9 cellular contexts compared by ENCODE assay signal in genomic region chr6:153117986-153118886, GRCh38. TPM values are rescaled to one million over a fixed set of nuclear protein-coding genes. Genes with fewer than 3 reads are reported as not detected.
DNase-seq lines count a peak whose midpoint lies in the region; ATAC-seq and TF ChIP-seq lines count a peak whose summit lies in the region.
"Had no signal": no experiment of that assay in that cellular context is flagged by ENCODE, and none has a peak within 500 bp of the region (broad histone marks: within the 10 kb centered on the region; RNA-seq: fewer than 3 reads in every experiment).

No MANE protein-coding gene starts in this region.

- H3K9ac ChIP-seq in fibroblast of lung (ENCODE audit: insufficient read depth, low read length): no peak overlapping the region

- peak; percentile 99 for ATAC-seq in GM21576 (IDR thresholded peaks at IDR 0.05; ENCODE audit: unreplicated experiment)
- peak; percentile 94 for ATAC-seq in HG03575 (IDR thresholded peaks at IDR 0.05; ENCODE audit: extremely low read depth, insufficient number of reproducible peaks, low FRiP score, unreplicated experiment)

- H3K36me3 ChIP-seq in fibroblast of lung (ENCODE audit: control insufficient read depth, insufficient read depth, low read length) (no peaks in the 10 kb centered on the region), H7 (replicated peaks; ENCODE audit: control insufficient read depth, insufficient read depth, low read length) (no peaks in the 10 kb centered on the region)

- H3K27ac ChIP-seq in fibroblast of lung (ENCODE audit: insufficient read depth, low read length): peak overlapping the region; percentile 16
- H3K27ac ChIP-seq: HL-60 had no signal

- no peaks in the 10 kb centered on the region for H4K20me1 ChIP-seq in fibroblast of lung (ENCODE audit: control insufficient read depth, extremely low read depth, insufficient read depth, low read length)

- peaks cover 3% of the 10 kb centered on the region for H3K79me2 ChIP-seq in fibroblast of lung (ENCODE audit: control insufficient read depth, insufficient read depth, low read length)

- peaks cover 9% of the 10 kb centered on the region for H3K4me1 ChIP-seq in fibroblast of lung (ENCODE audit: control insufficient read depth, extremely low read depth, insufficient read depth, low read length)

- no peak overlapping the region for H2AFZ ChIP-seq in fibroblast of lung (ENCODE audit: low read length)

- no peak overlapping the region for H3K4me3 ChIP-seq in fibroblast of lung (replicated peaks in 1 of 4; ENCODE audit: control extremely low read depth in 1 of 4, insufficient read depth in 1 of 4, low read depth in 3 of 4, low read length in 4 of 4)
- no peak overlapping the region for H3K4me3 ChIP-seq in H7 (ENCODE audit: insufficient read depth, low read depth, low read length)

- H3K9me3 ChIP-seq in fibroblast of lung (ENCODE audit: control insufficient read depth, insufficient read depth, low read depth, low read length): no peaks in the 10 kb centered on the region

- no peaks in the 10 kb centered on the region for H3K27me3 ChIP-seq in fibroblast of lung (ENCODE audit: control insufficient read depth, insufficient read depth, low read length)
- H3K27me3 ChIP-seq in H7 (ENCODE audit: control insufficient read depth, insufficient read depth, low read length): no peaks in the 10 kb centered on the region

- peak; percentile 44 for DNase-seq in GM04503 (ENCODE audit: low read depth)
- peak; percentile 65 to 79 for DNase-seq in fibroblast of lung (ENCODE audit: low read depth in 2 of 2)
- DNase-seq in NAMALWA (ENCODE audit: low spot score): no peak
- DNase-seq in NCI-H2171 treated with DMSO at 0.1 percent for 48 hours (lab: John Stamatoyannopoulos, UW): no peak
- DNase-seq in NCI-H446 treated with DMSO at 0.1 percent for 48 hours (lab: John Stamatoyannopoulos, UW): no peak
- no peak for DNase-seq in H7

- peak overlapping the region; percentile 32 for H3K4me2 ChIP-seq in fibroblast of lung (ENCODE audit: extremely low read depth, insufficient read depth, low read length)

- TF ChIP-seq CTCF in fibroblast of lung (conservative IDR thresholded peaks at IDR 0.05 in 1 of 2, IDR thresholded peaks at IDR 0.05 in 1 of 2; ENCODE audit: low read depth in 1 of 2, low read length in 2 of 2): no peak

RNA-seq across cellular contexts. Expression of gene RGS17, which starts 12.8 kb away (rescaled TPM):
- 5.9 and 10.2 TPM in 2 replicates for total RNA-seq in fibroblast of lung
- polyA plus RNA-seq in fibroblast of lung: 2.1 and 7.3 TPM in 2 replicates
- polyA plus RNA-seq in fibroblast of lung (2012): 1.5 and 5.3 TPM in 2 replicates
- polyA minus RNA-seq in fibroblast of lung (ENCODE audit: low replicate concordance): 0.55 and 1.0 TPM in 2 replicates
- 3.8 and 4.8 TPM in 2 replicates for total RNA-seq in H7 (2014; rRNA removed; shearing (Covaris generic))

Comparison
In these comparisons a context has a peak if more than half of its experiments do, and no peak if none do; other contexts are left out.
1. DNase-seq: peak in GM04503 (single experiment) and fibroblast of lung (2 of 2); none in NAMALWA (single experiment), NCI-H2171 treated with DMSO at 0.1 percent for 48 hours (single experiment), NCI-H446 treated with DMSO at 0.1 percent for 48 hours (single experiment) and H7 (single experiment).